24 cellular contexts compared by ENCODE assay signal in genomic region chr14:38611928-38612327, GRCh38.
DNase-seq lines count a peak whose midpoint lies in the region; ATAC-seq, FAIRE-seq and TF ChIP-seq lines count a peak whose summit lies in the region.
"Had no signal": no experiment of that assay in that cellular context is flagged by ENCODE, and none has a peak within 500 bp of the region (broad histone marks: within the 10 kb centered on the region; RNA-seq: fewer than 3 reads in every experiment).

No MANE protein-coding gene starts in this region.

- H3K14ac ChIP-seq in H1 (ENCODE audit: insufficient read length), result no peak overlapping the region

- no peak overlapping the region for H2AFZ ChIP-seq in H1 (ENCODE audit: low read length)

- no peak overlapping the region for H3K4ac ChIP-seq in H1 (replicated peaks; ENCODE audit: insufficient read length, low read depth, low read length)

- 25% methylated on average over 2 of the region's 2 CpGs; no CpG with 5 or more reads in 1 of the 2 experiments for WGBS in H1 (ENCODE audit: extremely low coverage in 1 of 2, insufficient coverage in 1 of 2, insufficient read length in 1 of 2, insufficient replicate concordance in 2 of 2, low coverage in 1 of 2, low lambda C conversion rate in 2 of 2, missing lambda C conversion rate in 1 of 2), 2 experiments
- 59 to 80% methylated on average over 2 of the region's 2 CpGs for WGBS in heart right ventricle, 2 donors

- no peak overlapping the region for H2AK5ac ChIP-seq in H1 (ENCODE audit: low read depth, low read length)

- H3K9me3 ChIP-seq in H1 (ENCODE audit: insufficient read depth in 2 of 2, low read depth in 1 of 2, low read length in 1 of 2) (no peaks in the 10 kb centered on the region), heart right ventricle (peaks cover 0 to 12% (median 0%) of the 10 kb centered on the region in 11 donors)
- H3K9me3 ChIP-seq: BE2C, HAP-1 had no signal

- FAIRE-seq in H1 (lab: Jason Lieb, UNC), result peak; percentile 84
- FAIRE-seq: A204.1, G401.6, GM12892, GM18507, HTR-8/SVneo had no signal

- no peak overlapping the region for H3K56ac ChIP-seq in H1 (replicated peaks; ENCODE audit: insufficient read length, low read depth, low read length)

- no peaks in the 10 kb centered on the region for H3K23me2 ChIP-seq in H1 (ENCODE audit: low read depth, low read length)

- TF ChIP-seq EP300 in H1 (IDR thresholded peaks at IDR 0.05; ENCODE audit: borderline replicate concordance in 1 of 2, low read depth in 2 of 2, low read length in 2 of 2), result no peak

- H3K27ac ChIP-seq in H1 (ENCODE audit: low read depth, low read length) (no peak overlapping the region), heart right ventricle (no peak overlapping the region)

- H3K4me2 ChIP-seq in H1 (ENCODE audit: insufficient read depth in 1 of 2, low read depth in 2 of 2, low read length in 2 of 2), result peak overlapping the region in 1 of 2 experiments; percentile 29; a peak in 1 of 4 replicates

- no peak; a peak in 1 of 4 replicates for TF ChIP-seq RAD21 in H1 (IDR thresholded peaks at IDR 0.05 in 1 of 2, conservative IDR thresholded peaks at IDR 0.05 in 1 of 2; ENCODE audit: low read depth in 2 of 2, low read length in 2 of 2)

- POLR2A ChIA-PET in H1 (lab: Charles Lee; ENCODE audit: partially characterized antibody), result no interaction called here

- H4K8ac ChIP-seq in H1 (ENCODE audit: extremely low read depth, insufficient read depth, low read length), result no peak overlapping the region

- no peaks in the 10 kb centered on the region for H3K79me1 ChIP-seq in H1 (ENCODE audit: low read depth, low read length)

- no peak overlapping the region for H2BK20ac ChIP-seq in H1 (ENCODE audit: low read length)

- H3K4me3 ChIP-seq in H7 (ENCODE audit: insufficient read depth, low read depth, low read length), result no peak overlapping the region
- no peak overlapping the region; a peak in 1 of 8 replicates for H3K4me3 ChIP-seq in H1 (ENCODE audit: extremely low read depth in 1 of 4, insufficient read depth in 2 of 4, low read depth in 3 of 4, low read length in 4 of 4)
- no peak overlapping the region for H3K4me3 ChIP-seq in heart right ventricle
- H3K4me3 ChIP-seq: HAP-1 had no signal

- no peak overlapping the region for H4K91ac ChIP-seq in H1 (replicated peaks; ENCODE audit: insufficient read length, low read length)

- no peaks in the 10 kb centered on the region for H3K79me2 ChIP-seq in H1 (ENCODE audit: control insufficient read depth in 1 of 2, insufficient read depth in 2 of 2, low read length in 2 of 2)

- no peak overlapping the region for H2BK5ac ChIP-seq in H1 (ENCODE audit: low read depth, low read length)

- DNase-seq in H7 (peak; percentile 13), H1 (ENCODE audit: low read depth in 1 of 2, low spot score in 2 of 2) (no peak), iPS-NIHi7 (ENCODE audit: extremely low spot score) (peak; percentile 26), SIG-M5 treated with dmso at 0.1 percent for 504 hours (lab: John Stamatoyannopoulos, UW; ENCODE audit: unreplicated experiment) (no peak), heart right ventricle (no peak), T-helper 1 cell (no peak)
- DNase-seq: ACHN; BE2C; C1 segment of cervical spinal cord; CD4-positive, CD25-positive, alpha-beta regulatory T cell; CD8-positive, alpha-beta memory T cell; COR-L47; DMS 273 treated with DMSO at 0.1 percent for 48 hours; DMS53; DND-41; EL; GOT3; KBM-7 had no signal

- H3K23ac ChIP-seq in H1 (ENCODE audit: insufficient read length), result no peak overlapping the region

- intact Hi-C loops in heart right ventricle (cut with DNase I), result no loop called here

- no peak overlapping the region for H2BK12ac ChIP-seq in H1 (ENCODE audit: low read depth, low read length)

- H3K9ac ChIP-seq in H1 (replicated peaks in 1 of 4; ENCODE audit: extremely low read depth in 1 of 4, low read depth in 3 of 4, low read length in 3 of 4), result no peak overlapping the region

- ATAC-seq in heart right ventricle, result no peak

- H2BK120ac ChIP-seq in H1 (replicated peaks; ENCODE audit: low read depth, low read length), result no peak overlapping the region

- H2BK15ac ChIP-seq in H1 (ENCODE audit: low read length), result no peak overlapping the region

- H3K18ac ChIP-seq in H1 (ENCODE audit: extremely low read depth, low read length), result no peak overlapping the region

- TF ChIP-seq CTCF in H1 (IDR thresholded peaks at IDR 0.05; ENCODE audit: control extremely low read depth in 1 of 3, insufficient read depth in 1 of 3, low read depth in 1 of 3, low read length in 3 of 3), result no peak
- TF ChIP-seq CTCF in heart right ventricle (IDR thresholded peaks at IDR 0.05), result no peak

- H3K4me1 ChIP-seq in H1 (replicated peaks in 1 of 4; ENCODE audit: control insufficient read depth in 3 of 4, insufficient read depth in 4 of 4, low read length in 3 of 4) (no peaks in the 10 kb centered on the region; a peak in 2 of 7 replicates), heart right ventricle (no peaks in the 10 kb centered on the region)
- H3K4me1 ChIP-seq: BE2C, HAP-1 had no signal

- CTCF ChIA-PET in H1 (lab: Charles Lee; ENCODE audit: partially characterized antibody), result interaction anchor here (1.0 kb wide), 1 partner anchor 69 kb away, joined by 3 read pairs; no protein-coding TSS in a partner anchor

- H4K20me1 ChIP-seq in H1 (replicated peaks in 1 of 2; ENCODE audit: control insufficient read depth in 1 of 2, insufficient read depth in 2 of 2, low read length in 2 of 2), result no peaks in the 10 kb centered on the region

- H3K27me3 ChIP-seq in H7 (ENCODE audit: control insufficient read depth, insufficient read depth, low read length) (no peaks in the 10 kb centered on the region; the same call in 1 of the 2 replicates), H1 (replicated peaks in 1 of 4; ENCODE audit: control insufficient read depth in 3 of 4, extremely low read depth in 1 of 4, insufficient read depth in 3 of 4, low read length in 3 of 4) (no peaks in the 10 kb centered on the region), heart right ventricle (no peaks in the 10 kb centered on the region)
- H3K27me3 ChIP-seq: BE2C had no signal

- H4K5ac ChIP-seq in H1 (ENCODE audit: insufficient read length, low read depth, low read length), result no peak overlapping the region

- TF ChIP-seq POLR2A in H1 (IDR thresholded peaks at IDR 0.05; ENCODE audit: control extremely low read depth in 1 of 2, low read depth in 2 of 2, low read length in 2 of 2), result no peak

- H3K36me3 ChIP-seq in H7 (replicated peaks; ENCODE audit: control insufficient read depth, insufficient read depth, low read length) (no peaks in the 10 kb centered on the region), H1 (ENCODE audit: control insufficient read depth in 2 of 4, insufficient read depth in 4 of 4, low read length in 3 of 4) (no peaks in the 10 kb centered on the region), heart right ventricle (no peaks in the 10 kb centered on the region)
- H3K36me3 ChIP-seq: BE2C, HAP-1 had no signal

TF ChIP-seq in H1, 55 proteins besides CTCF, POLR2A, EP300 and RAD21:
- TF ChIP-seq EZH2 (IDR thresholded peaks at IDR 0.05; ENCODE audit: low read depth, low read length, severe bottlenecking) (no peak), ASH2L (IDR thresholded peaks at IDR 0.05; ENCODE audit: low read length) (peak; percentile 39), SP1 (IDR thresholded peaks at IDR 0.05; ENCODE audit: low read depth, low read length) (0 out of 2 replicates have a peak, but pooled peaks have one; percentile 27), SP4 (IDR thresholded peaks at IDR 0.05; ENCODE audit: low read length) (no peak)

Comparison
In these comparisons a context has a peak if more than half of its experiments do, and no peak if none do; other contexts are left out.
1. DNase-seq: peak in H7 (single experiment) and iPS-NIHi7 (single experiment); none in H1 (0 of 2), SIG-M5 treated with dmso at 0.1 percent for 504 hours (single experiment), heart right ventricle (0 of 2) and T-helper 1 cell (0 of 5).